1 cellular context compared by ENCODE assay signal in genomic region chr1:155322571-155322952, GRCh38.
TF ChIP-seq lines count a peak whose summit lies in the region.

No MANE protein-coding gene starts in this region.

TF ChIP-seq in K562, 482 proteins besides CTCF, POLR2A, EP300 and RAD21:
- TF ChIP-seq GATAD2A (IDR thresholded peaks at IDR 0.05) (no peak), SMARCA4 (IDR thresholded peaks at IDR 0.05) (no peak), RBFOX2 (IDR thresholded peaks at IDR 0.05; ENCODE audit: low read depth, low read length) (no peak), ZNF644 (tag; IDR thresholded peaks at IDR 0.05; ENCODE audit: low read depth) (no peak), SAP30 (IDR thresholded peaks at IDR 0.05; ENCODE audit: borderline replicate concordance, insufficient read depth, low read depth, low read length, poor library complexity, severe bottlenecking) (peak; percentile 20), PCBP1 (IDR thresholded peaks at IDR 0.05; ENCODE audit: low read depth, low read length, poor library complexity, severe bottlenecking) (no peak), ZNF197 (CRISPR knock-in tag; IDR thresholded peaks at IDR 0.05; ENCODE audit: low read depth) (no peak), NFRKB (IDR thresholded peaks at IDR 0.05; ENCODE audit: low read depth) (no peak), COPS2 (conservative IDR thresholded peaks at IDR 0.05) (no peak), ZNF561 (CRISPR knock-in tag; conservative IDR thresholded peaks at IDR 0.05) (no peak), ILK (tag; IDR thresholded peaks at IDR 0.05; ENCODE audit: borderline replicate concordance, low read depth) (no peak), MEF2A (IDR thresholded peaks at IDR 0.05; ENCODE audit: control insufficient read depth, low read depth, low read length) (no peak), CREM (IDR thresholded peaks at IDR 0.05; ENCODE audit: low read depth) (peak; percentile 48), ZNF740 (CRISPR knock-in tag; IDR thresholded peaks at IDR 0.05) (0 out of 2 replicates have a peak, but pooled peaks have one; percentile 43), ZNF740 (tag; IDR thresholded peaks at IDR 0.05) (no peak), NR1H2 (CRISPR knock-in tag; IDR thresholded peaks at IDR 0.05) (no peak), ZBTB7A (IDR thresholded peaks at IDR 0.05; ENCODE audit: borderline replicate concordance, control insufficient read depth, low read depth, low read length) (peak; percentile 49; the same call in 1 of the 2 replicates), EGR1 (conservative IDR thresholded peaks at IDR 0.05) (no peak), CHAMP1 (IDR thresholded peaks at IDR 0.05) (no peak)
- TF ChIP-seq, protein P1, sequence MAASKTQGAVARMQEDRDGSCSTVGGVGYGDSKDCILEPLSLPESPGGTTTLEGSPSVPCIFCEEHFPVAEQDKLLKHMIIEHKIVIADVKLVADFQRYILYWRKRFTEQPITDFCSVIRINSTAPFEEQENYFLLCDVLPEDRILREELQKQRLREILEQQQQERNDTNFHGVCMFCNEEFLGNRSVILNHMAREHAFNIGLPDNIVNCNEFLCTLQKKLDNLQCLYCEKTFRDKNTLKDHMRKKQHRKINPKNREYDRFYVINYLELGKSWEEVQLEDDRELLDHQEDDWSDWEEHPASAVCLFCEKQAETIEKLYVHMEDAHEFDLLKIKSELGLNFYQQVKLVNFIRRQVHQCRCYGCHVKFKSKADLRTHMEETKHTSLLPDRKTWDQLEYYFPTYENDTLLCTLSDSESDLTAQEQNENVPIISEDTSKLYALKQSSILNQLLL (CRISPR knock-in tag; IDR thresholded peaks at IDR 0.05; ENCODE audit: borderline replicate concordance), result no peak
- TF ChIP-seq, protein P2, sequence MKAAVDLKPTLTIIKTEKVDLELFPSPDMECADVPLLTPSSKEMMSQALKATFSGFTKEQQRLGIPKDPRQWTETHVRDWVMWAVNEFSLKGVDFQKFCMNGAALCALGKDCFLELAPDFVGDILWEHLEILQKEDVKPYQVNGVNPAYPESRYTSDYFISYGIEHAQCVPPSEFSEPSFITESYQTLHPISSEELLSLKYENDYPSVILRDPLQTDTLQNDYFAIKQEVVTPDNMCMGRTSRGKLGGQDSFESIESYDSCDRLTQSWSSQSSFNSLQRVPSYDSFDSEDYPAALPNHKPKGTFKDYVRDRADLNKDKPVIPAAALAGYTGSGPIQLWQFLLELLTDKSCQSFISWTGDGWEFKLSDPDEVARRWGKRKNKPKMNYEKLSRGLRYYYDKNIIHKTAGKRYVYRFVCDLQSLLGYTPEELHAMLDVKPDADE (conservative IDR thresholded peaks at IDR 0.05; ENCODE audit: control insufficient read depth, low read depth, low read length), result no peak
- TF ChIP-seq, protein P3, sequence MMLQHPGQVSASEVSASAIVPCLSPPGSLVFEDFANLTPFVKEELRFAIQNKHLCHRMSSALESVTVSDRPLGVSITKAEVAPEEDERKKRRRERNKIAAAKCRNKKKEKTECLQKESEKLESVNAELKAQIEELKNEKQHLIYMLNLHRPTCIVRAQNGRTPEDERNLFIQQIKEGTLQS (IDR thresholded peaks at IDR 0.05), result peak; percentile 54
- TF ChIP-seq, protein P3 (CRISPR knock-in tag; conservative IDR thresholded peaks at IDR 0.05), result no peak
- TF ChIP-seq, protein P4, sequence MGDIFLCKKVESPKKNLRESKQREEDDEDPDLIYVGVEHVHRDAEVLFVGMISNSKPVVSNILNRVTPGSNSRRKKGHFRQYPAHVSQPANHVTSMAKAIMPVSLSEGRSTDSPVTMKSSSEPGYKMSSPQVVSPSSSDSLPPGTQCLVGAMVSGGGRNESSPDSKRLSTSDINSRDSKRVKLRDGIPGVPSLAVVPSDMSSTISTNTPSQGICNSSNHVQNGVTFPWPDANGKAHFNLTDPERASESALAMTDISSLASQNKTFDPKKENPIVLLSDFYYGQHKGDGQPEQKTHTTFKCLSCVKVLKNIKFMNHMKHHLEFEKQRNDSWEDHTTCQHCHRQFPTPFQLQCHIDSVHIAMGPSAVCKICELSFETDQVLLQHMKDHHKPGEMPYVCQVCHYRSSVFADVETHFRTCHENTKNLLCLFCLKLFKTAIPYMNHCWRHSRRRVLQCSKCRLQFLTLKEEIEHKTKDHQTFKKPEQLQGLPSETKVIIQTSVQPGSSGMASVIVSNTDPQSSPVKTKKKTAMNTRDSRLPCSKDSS (IDR thresholded peaks at IDR 0.05; ENCODE audit: low read depth, partially characterized antibody), result no peak
TF ChIP-seq in K562: peak in this region for 5.
